1 cellular context compared by ENCODE assay signal in the genomic region with DNA sequence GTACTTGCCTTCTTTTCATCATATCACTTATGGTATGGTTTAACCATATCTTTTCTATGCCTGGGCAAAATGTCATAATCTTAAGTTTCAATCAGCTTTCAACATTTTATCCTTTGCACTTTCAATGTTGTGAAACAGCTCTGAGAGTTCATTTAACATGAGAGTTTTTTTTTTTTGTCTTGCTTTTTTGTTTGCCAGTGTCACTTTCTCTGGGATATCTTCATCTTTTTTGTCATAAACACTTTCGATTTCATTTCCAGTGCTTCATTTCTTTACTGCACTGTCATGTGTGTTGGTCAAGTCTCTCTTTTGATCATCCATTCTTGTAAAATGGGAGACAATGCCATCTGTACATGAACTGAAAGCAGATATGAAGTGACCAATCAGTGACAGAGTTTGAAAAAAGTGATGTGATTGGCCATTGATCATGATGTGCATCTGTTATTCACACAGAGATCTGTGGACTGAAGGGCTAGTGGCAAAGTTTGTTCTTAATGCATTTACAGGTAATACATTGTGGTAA.
TF ChIP-seq lines count a peak whose summit lies in the region.

No MANE protein-coding gene starts in this region.

TF ChIP-seq in GM12878, 131 proteins besides CTCF, POLR2A, EP300 and RAD21 (continued from another document):
- TF ChIP-seq REST (IDR thresholded peaks at IDR 0.05; ENCODE audit: low read depth, low read length) (no peak), HDAC6 (IDR thresholded peaks at IDR 0.05; ENCODE audit: unreplicated experiment) (no peak), NR2F1 (conservative IDR thresholded peaks at IDR 0.05) (no peak), IKZF1 (conservative IDR thresholded peaks at IDR 0.05) (no peak), CBX3 (IDR thresholded peaks at IDR 0.05; ENCODE audit: borderline replicate concordance, low read depth) (no peak), LARP7 (IDR thresholded peaks at IDR 0.05) (no peak), YY1 (IDR thresholded peaks at IDR 0.05; ENCODE audit: low read depth, low read length) (no peak), ZNF384 (IDR thresholded peaks at IDR 0.05; ENCODE audit: borderline replicate concordance, low read depth, low read length) (no peak), ZBTB33 (IDR thresholded peaks at IDR 0.05) (no peak), SIN3A (IDR thresholded peaks at IDR 0.05; ENCODE audit: low read depth, low read length) (no peak), BRCA1 (IDR thresholded peaks at IDR 0.05; ENCODE audit: low read depth, low read length) (no peak), BMI1 (IDR thresholded peaks at IDR 0.05; ENCODE audit: borderline replicate concordance) (no peak), RFX5 (IDR thresholded peaks at IDR 0.05; ENCODE audit: low read depth, low read length) (no peak)
